18 cellular contexts compared by ENCODE assay signal in the genomic region with DNA sequence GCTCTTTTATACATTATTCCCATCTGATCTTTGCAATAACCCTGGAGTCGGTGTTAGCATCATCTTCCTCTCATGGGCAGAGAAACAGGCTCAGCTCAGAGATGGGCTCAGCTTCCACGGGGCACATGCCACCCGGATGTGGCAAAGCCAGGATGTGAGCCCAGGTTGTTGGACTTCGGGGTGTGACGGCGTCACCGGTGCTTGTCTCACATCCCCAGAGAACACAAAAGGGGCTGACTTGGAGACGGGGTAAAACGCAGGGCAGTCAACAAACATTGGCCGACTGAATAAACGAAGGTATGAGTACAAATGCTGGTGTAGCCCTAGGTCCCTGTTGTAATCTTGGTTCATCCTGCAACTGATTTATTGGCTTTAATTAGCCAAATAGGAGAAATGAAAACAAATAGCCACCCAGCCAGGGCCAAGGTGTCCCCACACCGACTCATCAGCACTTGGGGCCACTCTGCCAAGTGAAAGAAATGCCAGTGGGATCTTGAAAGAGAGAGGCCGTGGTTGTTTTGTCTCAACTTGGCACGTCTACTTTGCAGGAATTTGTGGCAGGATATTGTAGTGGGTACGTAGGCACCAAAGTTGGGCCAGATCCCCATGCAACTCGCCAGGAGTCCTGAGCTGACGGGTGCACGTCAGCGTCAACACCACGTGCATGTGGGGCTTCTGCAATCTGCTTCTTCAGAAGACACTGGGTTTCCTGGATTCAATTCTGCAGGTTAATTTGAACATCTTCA. TPM values are rescaled to one million over a fixed set of nuclear protein-coding genes. Genes with fewer than 3 reads are reported as not detected.
A peak's percentile ranks its signal among the peaks of the same experiment; 100 is the strongest.
DNase-seq lines count a peak whose midpoint lies in the region; ATAC-seq, FAIRE-seq and TF ChIP-seq lines count a peak whose summit lies in the region.
"Had no signal": no experiment of that assay in that cellular context is flagged by ENCODE, and none has a peak within 500 bp of the region (broad histone marks: within the 10 kb centered on the region; RNA-seq: fewer than 3 reads in every experiment).

No MANE protein-coding gene starts in this region.

- H3K9ac ChIP-seq in HepG2 (ENCODE audit: insufficient read depth, low read depth, low read length): no peak overlapping the region
- H3K9ac ChIP-seq in endodermal cell (ENCODE audit: extremely low read depth, low read length, poor library complexity, severe bottlenecking): no peak overlapping the region

- H3K4me2 ChIP-seq in HepG2 (ENCODE audit: low read depth, low read length): no peak overlapping the region
- H3K4me2 ChIP-seq: A549 had no signal

- no peak for FAIRE-seq in HepG2 (lab: Jason Lieb, UNC)
- FAIRE-seq: A549, G401.6, GM12891, GM19239 had no signal

- WGBS in HepG2 (ENCODE audit: low lambda C conversion rate): 36% methylated on average over 20 of the region's 20 CpGs
- WGBS in right lobe of liver (ENCODE audit: insufficient coverage, low coverage, low lambda C conversion rate, missing lambda C conversion rate): 67% methylated on average over 15 of the region's 20 CpGs
- WGBS in endodermal cell (ENCODE audit: insufficient coverage in 1 of 2, insufficient read length in 1 of 2), 2 experiments: 94 to 95% methylated on average over 19 to 20 of the region's 20 CpGs

- CTCF ChIA-PET in HepG2 (lab: Yijun Ruan, JAX; ENCODE audit: low intra/inter-chr PET ratio, low total read pairs): no interaction called here

- H3K4me3 ChIP-seq in HepG2 (replicated peaks in 1 of 3; ENCODE audit: insufficient read depth in 1 of 3, low read depth in 2 of 3, low read length in 3 of 3) (no peak overlapping the region), right lobe of liver (no peak overlapping the region), endodermal cell (ENCODE audit: low read length) (no peak overlapping the region)
- H3K4me3 ChIP-seq: A549 had no signal

- H3K4me1 ChIP-seq in HepG2 (ENCODE audit: insufficient read depth, low read length) (no peaks in the 10 kb centered on the region), right lobe of liver (no peaks in the 10 kb centered on the region), endodermal cell (ENCODE audit: control insufficient read depth, insufficient read depth, low read length) (no peaks in the 10 kb centered on the region)
- H3K4me1 ChIP-seq: A549 had no signal

- POLR2A ChIA-PET in HepG2 (lab: Yijun Ruan, JAX): no interaction called here

- no peak overlapping the region for H3K27ac Mint-ChIP-seq in endodermal cell
- no peak overlapping the region for H3K27ac Mint-ChIP-seq in osteocyte (ENCODE audit: unreplicated experiment)
- H3K27ac Mint-ChIP-seq in nephron progenitor cell: no peak overlapping the region

- TF ChIP-seq CTCF in HepG2 (CRISPR knock-in tag; IDR thresholded peaks at IDR 0.05): no peak
- no peak for TF ChIP-seq CTCF in right lobe of liver (IDR thresholded peaks at IDR 0.05)
- no peak for TF ChIP-seq CTCF in endodermal cell (conservative IDR thresholded peaks at IDR 0.05)
- TF ChIP-seq CTCF in osteocyte (IDR thresholded peaks at IDR 0.05): no peak
- no peak for TF ChIP-seq CTCF in nephron progenitor cell (IDR thresholded peaks at IDR 0.05)

- ATAC-seq in HepG2: no peak
- no peak for ATAC-seq in right lobe of liver

- H3K79me2 ChIP-seq in HepG2 (ENCODE audit: insufficient read depth, low read length): no peaks in the 10 kb centered on the region

- H3K4me1 Mint-ChIP-seq in endodermal cell (peaks cover 1% of the 10 kb centered on the region), osteocyte (ENCODE audit: unreplicated experiment) (peaks cover 6% of the 10 kb centered on the region), nephron progenitor cell (peaks cover 20% of the 10 kb centered on the region)

- in situ Hi-C loops in HepG2 (cut with HindIII; ENCODE audit: extremely low pct_ligation_motif_present, low pct_unique_long_range_greater_than_20kb): no loop called here

- H3K27me3 Mint-ChIP-seq in endodermal cell (ENCODE audit: insufficient read depth) (no peaks in the 10 kb centered on the region), osteocyte (ENCODE audit: unreplicated experiment) (no peaks in the 10 kb centered on the region), nephron progenitor cell (ENCODE audit: low read depth, poor library complexity) (peaks cover 15% of the 10 kb centered on the region)

- H2AFZ ChIP-seq in HepG2 (ENCODE audit: low read length): no peak overlapping the region

- H3K27ac ChIP-seq in HepG2 (ENCODE audit: extremely low read length, insufficient read depth, low read length): no peak overlapping the region
- H3K27ac ChIP-seq in right lobe of liver: no peak overlapping the region
- no peak overlapping the region for H3K27ac ChIP-seq in endodermal cell (ENCODE audit: low read depth, low read length)
- H3K27ac ChIP-seq: A549, C4-2B had no signal

- H3K36me3 ChIP-seq in HepG2 (replicated peaks in 1 of 2; ENCODE audit: control insufficient read depth in 1 of 2, insufficient read depth in 2 of 2, low read length in 2 of 2): no peaks in the 10 kb centered on the region
- H3K36me3 ChIP-seq in right lobe of liver: no peaks in the 10 kb centered on the region
- no peaks in the 10 kb centered on the region for H3K36me3 ChIP-seq in endodermal cell (ENCODE audit: control insufficient read depth, insufficient read depth, low read length)
- H3K36me3 ChIP-seq: BE2C had no signal

- no peak for TF ChIP-seq POLR2A in HepG2 (IDR thresholded peaks at IDR 0.05; ENCODE audit: insufficient read depth in 1 of 2, low read depth in 2 of 2, low read length in 2 of 2)
- TF ChIP-seq POLR2A in right lobe of liver (IDR thresholded peaks at IDR 0.05): no peak

- H3K27me3 ChIP-seq in HepG2 (ENCODE audit: control insufficient read depth in 1 of 2, insufficient read depth in 2 of 2, low read length in 2 of 2) (peaks cover 0 to 29% of the 10 kb centered on the region in 2 experiments; a peak in 4 of 5 replicates), right lobe of liver (no peaks in the 10 kb centered on the region), endodermal cell (ENCODE audit: control insufficient read depth, insufficient read depth, low read length, poor library complexity, severe bottlenecking) (no peaks in the 10 kb centered on the region)
- H3K27me3 ChIP-seq: BE2C had no signal

- H3K36me3 Mint-ChIP-seq in endodermal cell (ENCODE audit: low read depth) (peaks cover 12% of the 10 kb centered on the region), osteocyte (ENCODE audit: unreplicated experiment) (no peaks in the 10 kb centered on the region), nephron progenitor cell (ENCODE audit: low read depth) (peaks cover 9% of the 10 kb centered on the region)

- DNase-seq in HepG2 (ENCODE audit: low spot score): no peak
- no peak for DNase-seq in right lobe of liver
- peak; percentile 22 for DNase-seq in endodermal cell
- DNase-seq in osteocyte (ENCODE audit: extremely low spot score, unreplicated experiment): peak; percentile 67
- no peak for DNase-seq in nephron progenitor cell
- no peak for DNase-seq in NCI-H774 (lab: John Stamatoyannopoulos, UW)
- no peak for DNase-seq in EL
- DNase-seq: CD4-positive, alpha-beta memory T cell; DMS79; GOT3; H9 had no signal

- H3K9me3 ChIP-seq in HepG2 (ENCODE audit: low read length) (no peaks in the 10 kb centered on the region), right lobe of liver (no peaks in the 10 kb centered on the region), endodermal cell (ENCODE audit: control insufficient read depth, low read length) (no peaks in the 10 kb centered on the region)
- H3K9me3 ChIP-seq: BE2C had no signal

- no TSS peak for BruUV-seq in HepG2 (replicated peaks; lab: Mats Ljungman, UMichigan)

- intact Hi-C loops in HepG2 (cut with micrococcal nuclease; ENCODE audit: unreplicated experiment): no loop called here
- intact Hi-C loops in right lobe of liver (cut with DNase I): loop anchor here in 1 of 2 donors (10.0 kb wide), 1 partner anchor 382 kb away; the partner anchor contains the start of genes GNAS and GNAS-AS1

- H4K20me1 ChIP-seq in HepG2 (ENCODE audit: insufficient read depth, low read length): no peaks in the 10 kb centered on the region; the same call in 1 of the 2 replicates

- TF ChIP-seq EP300 in HepG2 (IDR thresholded peaks at IDR 0.05; ENCODE audit: low read depth in 2 of 2, low read length in 2 of 2): no peak
- no peak for TF ChIP-seq EP300 in HepG2 (CRISPR knock-in tag; IDR thresholded peaks at IDR 0.05; ENCODE audit: borderline replicate concordance)

- TF ChIP-seq RAD21 in HepG2 (CRISPR knock-in tag; IDR thresholded peaks at IDR 0.05): no peak

- H3K9me3 Mint-ChIP-seq in endodermal cell (peaks cover 12% of the 10 kb centered on the region), osteocyte (ENCODE audit: unreplicated experiment) (peaks cover 3% of the 10 kb centered on the region), nephron progenitor cell (peaks cover 17% of the 10 kb centered on the region)

- no peak overlapping the region for H3K4me3 Mint-ChIP-seq in endodermal cell
- H3K4me3 Mint-ChIP-seq in osteocyte (ENCODE audit: unreplicated experiment): no peak overlapping the region
- no peak overlapping the region for H3K4me3 Mint-ChIP-seq in nephron progenitor cell
- H3K4me3 Mint-ChIP-seq: CD4-positive, alpha-beta memory T cell; H9 had no signal

RNA-seq across cellular contexts. Expression of gene APCDD1L, which starts 42.8 kb away (rescaled TPM):
- total RNA-seq in HepG2 (2016; rRNA removed; fragmentation: Illumina TruSeq; extraction: Trizol) (not detected in 2 replicates), right lobe of liver (under 1 TPM in 1 of 6 experiments, not detected in 5; 0.04 TPM), endodermal cell (1 to 10 TPM; 6.4 TPM), osteocyte (2.4 and 3.1 TPM in 2 replicates)
- total RNA-seq in HepG2 (2016; cell fraction: cytosol; rRNA removed; fragmentation: Illumina TruSeq; extraction: Trizol; ENCODE audit: low read depth): not detected in 2 replicates
- total RNA-seq in HepG2 (2016; cell fraction: insoluble cytoplasmic fraction; rRNA removed; fragmentation: Illumina TruSeq; extraction: Trizol): not detected in 2 replicates
- not detected in 2 replicates for total RNA-seq in HepG2 (2016; cell fraction: membrane; rRNA removed; fragmentation: Illumina TruSeq; extraction: Trizol)
- total RNA-seq in HepG2 (2016; cell fraction: nucleus; rRNA removed; fragmentation: Illumina TruSeq; extraction: Trizol): not detected in 2 replicates
- polyA plus RNA-seq in HepG2 (2011; rRNA removed): not detected in 2 replicates
- not detected in 2 replicates for polyA plus RNA-seq in HepG2 (2011; cell fraction: cytosol; rRNA removed)
- not detected in 2 replicates for polyA plus RNA-seq in HepG2 (2011; cell fraction: nucleus; rRNA removed)
- not detected in 2 replicates for polyA plus RNA-seq in HepG2 (2012)
- polyA plus RNA-seq in HepG2 (2016; cell fraction: cytosol; fragmentation: Illumina TruSeq; extraction: Trizol; ENCODE audit: low read depth): not detected in 2 replicates
- not detected in 2 replicates for polyA plus RNA-seq in HepG2 (2016; cell fraction: insoluble cytoplasmic fraction; fragmentation: Illumina TruSeq; extraction: Trizol; ENCODE audit: low read depth)
- polyA plus RNA-seq in HepG2 (2016; cell fraction: membrane; fragmentation: Illumina TruSeq; extraction: Trizol; ENCODE audit: low read depth): not detected in 2 replicates
- not detected in 2 replicates for polyA plus RNA-seq in HepG2 (2016; cell fraction: nucleus; fragmentation: Illumina TruSeq; extraction: Trizol; ENCODE audit: insufficient read depth, low read depth)
- 0.09 TPM in 1 of 2 replicates, not detected in the other for polyA minus RNA-seq in HepG2 (2011; rRNA and poly(A)+ RNA removed; ENCODE audit: low replicate concordance)
- not detected in 2 replicates for polyA minus RNA-seq in HepG2 (2011; cell fraction: cytosol; rRNA and poly(A)+ RNA removed)
- not detected in 2 replicates for polyA minus RNA-seq in HepG2 (2011; cell fraction: nucleus; rRNA and poly(A)+ RNA removed)
- 0.78 TPM for polyA plus RNA-seq in endodermal cell (2013, experiment 1 of 2)
- polyA plus RNA-seq in endodermal cell (2013, experiment 2 of 2): 1.1 TPM
- total RNA-seq: CD4-positive, alpha-beta memory T cell; HT-29 had no signal
- polyA plus RNA-seq: A549 had no signal

Comparison
In these comparisons a context has a peak if more than half of its experiments do, and no peak if none do; other contexts are left out.
1. DNase-seq: peak in endodermal cell (single experiment) and osteocyte (single experiment); none in HepG2 (single experiment), right lobe of liver (0 of 3), nephron progenitor cell (single experiment), NCI-H774 (single experiment) and EL (single experiment).